Comparison of ENCODE assay signal across 3 cellular contexts in genomic region chr17:61106354-61106753, GRCh38.
A peak's percentile ranks its signal among the peaks of the same experiment; 100 is the strongest.
TF ChIP-seq lines count a peak whose summit lies in the region.

No MANE protein-coding gene starts in this region.

TF ChIP-seq in GM23338, 12 proteins besides CTCF, POLR2A, EP300 and RAD21 (continued from another document):
- TF ChIP-seq REST (IDR thresholded peaks at IDR 0.05; ENCODE audit: unreplicated experiment) (peak; percentile 11), ZNF331 (CRISPR knock-in tag; IDR thresholded peaks at IDR 0.05; ENCODE audit: low read depth) (no peak)

TF ChIP-seq in HEK293, 187 proteins besides CTCF, POLR2A, EP300 and RAD21 (continued from another document):
- TF ChIP-seq REST (tag by site-specific recombination; IDR thresholded peaks at IDR 0.05) (peak; percentile 78), ZNF76 (tag by site-specific recombination; IDR thresholded peaks at IDR 0.05; ENCODE audit: borderline replicate concordance, low read depth) (no peak), ZNF23 (tag by site-specific recombination; IDR thresholded peaks at IDR 0.05; ENCODE audit: borderline replicate concordance) (no peak), ZNF544 (tag by site-specific recombination; IDR thresholded peaks at IDR 0.05) (no peak), IKZF3 (tag by site-specific recombination; IDR thresholded peaks at IDR 0.05) (no peak)
- TF ChIP-seq, protein P1, sequence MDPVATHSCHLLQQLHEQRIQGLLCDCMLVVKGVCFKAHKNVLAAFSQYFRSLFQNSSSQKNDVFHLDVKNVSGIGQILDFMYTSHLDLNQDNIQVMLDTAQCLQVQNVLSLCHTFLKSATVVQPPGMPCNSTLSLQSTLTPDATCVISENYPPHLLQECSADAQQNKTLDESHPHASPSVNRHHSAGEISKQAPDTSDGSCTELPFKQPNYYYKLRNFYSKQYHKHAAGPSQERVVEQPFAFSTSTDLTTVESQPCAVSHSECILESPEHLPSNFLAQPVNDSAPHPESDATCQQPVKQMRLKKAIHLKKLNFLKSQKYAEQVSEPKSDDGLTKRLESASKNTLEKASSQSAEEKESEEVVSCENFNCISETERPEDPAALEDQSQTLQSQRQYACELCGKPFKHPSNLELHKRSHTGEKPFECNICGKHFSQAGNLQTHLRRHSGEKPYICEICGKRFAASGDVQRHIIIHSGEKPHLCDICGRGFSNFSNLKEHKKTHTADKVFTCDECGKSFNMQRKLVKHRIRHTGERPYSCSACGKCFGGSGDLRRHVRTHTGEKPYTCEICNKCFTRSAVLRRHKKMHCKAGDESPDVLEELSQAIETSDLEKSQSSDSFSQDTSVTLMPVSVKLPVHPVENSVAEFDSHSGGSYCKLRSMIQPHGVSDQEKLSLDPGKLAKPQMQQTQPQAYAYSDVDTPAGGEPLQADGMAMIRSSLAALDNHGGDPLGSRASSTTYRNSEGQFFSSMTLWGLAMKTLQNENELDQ (tag by site-specific recombination; IDR thresholded peaks at IDR 0.05; ENCODE audit: low read depth): no peak

TF ChIP-seq in K562, 482 proteins besides CTCF, POLR2A, EP300 and RAD21 (continued from another document):
- TF ChIP-seq IRF9 (tag; IDR thresholded peaks at IDR 0.05) (no peak), TCF7 (IDR thresholded peaks at IDR 0.05; ENCODE audit: borderline replicate concordance) (no peak), BRF2 (IDR thresholded peaks at IDR 0.05; ENCODE audit: borderline replicate concordance, insufficient read depth, insufficient read length) (no peak), CEBPG (CRISPR knock-in tag; IDR thresholded peaks at IDR 0.05) (no peak), CEBPG (tag; conservative IDR thresholded peaks at IDR 0.05 in 1 of 2, IDR thresholded peaks at IDR 0.05 in 1 of 2) (0 out of 4 replicates have a peak, but pooled peaks of 1 of the 2 experiments have one; percentile 24), ERF (CRISPR knock-in tag; IDR thresholded peaks at IDR 0.05) (no peak), MECOM (CRISPR knock-in tag; IDR thresholded peaks at IDR 0.05) (no peak), GTF2E2 (tag; IDR thresholded peaks at IDR 0.05) (no peak), NCOA1 (IDR thresholded peaks at IDR 0.05; ENCODE audit: low read depth) (no peak), DPF2 (IDR thresholded peaks at IDR 0.05) (no peak), NFIX (CRISPR knock-in tag; IDR thresholded peaks at IDR 0.05; ENCODE audit: low read depth) (no peak), EGR1 (conservative IDR thresholded peaks at IDR 0.05) (0 out of 2 replicates have a peak, but pooled peaks have one; percentile 32), RBM14 (IDR thresholded peaks at IDR 0.05; ENCODE audit: borderline replicate concordance, insufficient read depth, low read depth, low read length) (no peak)
